Comparison of ENCODE assay signal across 8 cellular contexts in genomic region chr4:123418486-123418931, GRCh38. TPM values are rescaled to one million over a fixed set of nuclear protein-coding genes. Genes with fewer than 3 reads are reported as not detected.
DNase-seq lines count a peak whose midpoint lies in the region; ATAC-seq, FAIRE-seq and TF ChIP-seq lines count a peak whose summit lies in the region.

No MANE protein-coding gene starts in this region.

- peaks cover 34% of the 10 kb centered on the region for H3K4me1 ChIP-seq in HUES6 (ENCODE audit: control insufficient read depth, insufficient read depth, low read length)

- H3K4me3 ChIP-seq in HUES6 (ENCODE audit: low read depth, low read length): peak overlapping the region; percentile 33

- no peaks in the 10 kb centered on the region for H3K9me3 ChIP-seq in HUES6 (ENCODE audit: control insufficient read depth, insufficient read depth, low read depth, low read length)

- peak overlapping the region; percentile 36 for H3K9ac ChIP-seq in HUES6 (ENCODE audit: low read length)

- TF ChIP-seq CTCF in mesothelial cell of epicardium (IDR thresholded peaks at IDR 0.05; ENCODE audit: unreplicated experiment) (no peak), D721Med (IDR thresholded peaks at IDR 0.05; ENCODE audit: insufficient read depth, missing control alignments) (no peak)

- H3K27ac Mint-ChIP-seq in mesothelial cell of epicardium: peak overlapping the region; percentile 75

- no peak overlapping the region for H3K4me3 Mint-ChIP-seq in mesothelial cell of epicardium

- ATAC-seq in GM21723 (IDR thresholded peaks at IDR 0.05; ENCODE audit: unreplicated experiment): peak; percentile 77

- H3K36me3 ChIP-seq in HUES6 (ENCODE audit: control insufficient read depth, insufficient read depth, low read length): no peaks in the 10 kb centered on the region

- H3K27me3 Mint-ChIP-seq in mesothelial cell of epicardium (ENCODE audit: low read depth): no peaks in the 10 kb centered on the region

- H3K27ac ChIP-seq in HUES6 (ENCODE audit: low read depth, low read length): peak overlapping the region; percentile 92

- H3K9me3 Mint-ChIP-seq in mesothelial cell of epicardium: no peaks in the 10 kb centered on the region

- H3K4me1 Mint-ChIP-seq in mesothelial cell of epicardium: peaks cover 46% of the 10 kb centered on the region

- DNase-seq in ELR (ENCODE audit: low read depth) (peak; percentile 81), OCI-M2 (lab: John Stamatoyannopoulos, UW; ENCODE audit: unreplicated experiment) (peak; percentile 29), dedifferentiated amniotic fluid mesenchymal stem cell (ENCODE audit: extremely low spot score) (peak; percentile 90), mesothelial cell of epicardium (ENCODE audit: low spot score in 2 of 2, unreplicated experiment in 2 of 2) (no peak), D721Med (ENCODE audit: insufficient read length, low spot score) (no peak), germinal center (ENCODE audit: low spot score) (no peak)

- H3K36me3 Mint-ChIP-seq in mesothelial cell of epicardium: no peaks in the 10 kb centered on the region

- no peak for FAIRE-seq in D721Med (lab: Jason Lieb, UNC)

- H3K27me3 ChIP-seq in HUES6 (ENCODE audit: control insufficient read depth, insufficient read depth, low read length): no peaks in the 10 kb centered on the region

RNA-seq across cellular contexts. Expression of gene SPRY1, which starts 21.9 kb away (rescaled TPM):
- 39.1 to 42.0 TPM (median 41.8 TPM) in 3 replicates for total RNA-seq in mesothelial cell of epicardium

Comparison
In these comparisons a context has a peak if more than half of its experiments do, and no peak if none do; other contexts are left out.
1. DNase-seq: peak in ELR (single experiment), OCI-M2 (single experiment) and dedifferentiated amniotic fluid mesenchymal stem cell (single experiment); none in mesothelial cell of epicardium (0 of 2), D721Med (single experiment) and germinal center (single experiment).